In the genomic region with DNA sequence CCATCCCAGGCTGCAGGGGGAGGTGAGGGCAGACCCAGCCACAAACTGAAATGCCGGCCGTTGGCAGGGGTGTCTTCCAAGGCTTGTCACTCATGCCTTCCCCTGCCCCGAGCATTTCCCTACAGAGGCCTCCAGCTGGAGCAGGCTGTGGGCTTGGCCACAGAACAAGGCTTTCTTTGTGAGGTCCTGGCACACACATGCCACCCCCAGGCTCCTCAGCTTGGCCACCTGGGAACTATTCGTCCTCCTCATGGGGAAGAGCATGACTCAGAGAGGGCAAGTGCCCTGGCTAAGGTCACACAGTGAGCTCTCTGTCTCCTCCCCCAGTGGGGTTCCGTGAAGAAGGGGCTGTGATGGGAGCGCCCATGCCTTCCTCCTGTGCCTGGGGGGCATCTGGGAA, we compare ENCODE assay signal across 10 cellular contexts. TPM values are rescaled to one million over a fixed set of nuclear protein-coding genes. Genes with fewer than 3 reads are reported as not detected.
DNase-seq lines count a peak whose midpoint lies in the region; ATAC-seq, FAIRE-seq and TF ChIP-seq lines count a peak whose summit lies in the region.
"Had no signal": no experiment of that assay in that cellular context is flagged by ENCODE, and none has a peak within 500 bp of the region (broad histone marks: within the 10 kb centered on the region; RNA-seq: fewer than 3 reads in every experiment).

No MANE protein-coding gene starts in this region.

- H3K79me2 ChIP-seq in SK-N-SH (ENCODE audit: insufficient read depth) = no peaks in the 10 kb centered on the region

- H3K9ac ChIP-seq in SK-N-SH = no peak overlapping the region

- H3K4me1 ChIP-seq in SK-N-SH (ENCODE audit: control insufficient read depth in 1 of 2, insufficient read depth in 2 of 2, low read depth in 1 of 2, low read length in 1 of 2) = peaks cover 0 to 31% of the 10 kb centered on the region in 2 experiments; a peak in 2 of 4 replicates
- peaks cover 16% of the 10 kb centered on the region for H3K4me1 ChIP-seq in testis

- H3K36me3 ChIP-seq in SK-N-SH (replicated peaks in 1 of 2; ENCODE audit: control insufficient read depth in 1 of 2, insufficient read depth in 2 of 2, low read length in 1 of 2) = no peaks in the 10 kb centered on the region
- H3K36me3 ChIP-seq in bronchial epithelial cell (ENCODE audit: control insufficient read depth, insufficient read depth, low read length) = no peaks in the 10 kb centered on the region
- no peaks in the 10 kb centered on the region for H3K36me3 ChIP-seq in testis (ENCODE audit: low read depth, missing control alignments)
- H3K36me3 ChIP-seq: sigmoid colon, WERI-Rb-1 had no signal

- no peak; the same call in 2 of the 3 replicates for ATAC-seq in SK-N-SH treated with all-trans-retinoic acid at 6 μM for 48 hours

- FAIRE-seq in bronchial epithelial cell (lab: Jason Lieb, UNC) = no peak

- H3K9me3 ChIP-seq in SK-N-SH (no peaks in the 10 kb centered on the region), testis (no peaks in the 10 kb centered on the region)
- H3K9me3 ChIP-seq: sigmoid colon had no signal

- TF ChIP-seq CTCF in SK-N-SH (IDR thresholded peaks at IDR 0.05) = no peak
- TF ChIP-seq CTCF in bronchial epithelial cell (IDR thresholded peaks at IDR 0.05; ENCODE audit: insufficient read depth, low read length, severe bottlenecking) = no peak
- no peak for TF ChIP-seq CTCF in testis (IDR thresholded peaks at IDR 0.05)

- H3K27ac ChIP-seq in SK-N-SH (ENCODE audit: low read depth in 2 of 2, low read length in 1 of 2) (peak overlapping the region in 1 of 2 experiments; percentile 45; a peak in 1 of 4 replicates), layer of hippocampus (ENCODE audit: low read depth, low read length) (peak overlapping the region; percentile 68), testis (peak overlapping the region; percentile 29 to 61)
- H3K27ac ChIP-seq: WERI-Rb-1 had no signal

- DNase-seq in SK-N-SH = no peak
- DNase-seq in bronchial epithelial cell (ENCODE audit: low read depth) = peak; percentile 46
- peak; percentile 91 for DNase-seq in testis
- no peak for DNase-seq in NCI-H82 treated with DMSO at 0.1 percent for 48 hours (lab: John Stamatoyannopoulos, UW; ENCODE audit: unreplicated experiment)
- no peak for DNase-seq in OCI-M1 (lab: John Stamatoyannopoulos, UW)
- no peak for DNase-seq in germinal center (ENCODE audit: low spot score)
- DNase-seq: sigmoid colon had no signal

- WGBS in SK-N-SH (ENCODE audit: low lambda C conversion rate) = 20% methylated on average over 4 of the region's 6 CpGs
- 50 to 60% methylated on average over 1 to 3 of the region's 6 CpGs for WGBS in testis, 2 donors

- TF ChIP-seq EP300 in SK-N-SH (IDR thresholded peaks at IDR 0.05; ENCODE audit: borderline replicate concordance in 1 of 2, low read depth in 1 of 2, low read length in 1 of 2) = peak in 1 of 2 experiments; percentile 15; a peak in 1 of 4 replicates

- no peak for TF ChIP-seq POLR2A in testis (IDR thresholded peaks at IDR 0.05)

- TF ChIP-seq RAD21 in SK-N-SH (IDR thresholded peaks at IDR 0.05; ENCODE audit: low read length) = no peak

- H3K27me3 ChIP-seq in SK-N-SH (ENCODE audit: insufficient read depth) (no peaks in the 10 kb centered on the region), bronchial epithelial cell (ENCODE audit: control insufficient read depth, insufficient read depth, low read length) (no peaks in the 10 kb centered on the region), layer of hippocampus (ENCODE audit: control insufficient read depth, insufficient read depth, low read length) (no peaks in the 10 kb centered on the region), testis (no peaks in the 10 kb centered on the region)
- H3K27me3 ChIP-seq: sigmoid colon had no signal

- CTCF ChIA-PET in SK-N-SH (lab: Yijun Ruan, JAX) = interaction anchor here (0.7 to 13.7 kb wide), 4 partner anchors 11 to 151 kb away, joined by 3 to 148 read pairs (median 4); no protein-coding TSS in a partner anchor

- no peaks in the 10 kb centered on the region for H4K20me1 ChIP-seq in SK-N-SH (ENCODE audit: insufficient read depth)

- peaks cover 16% of the 10 kb centered on the region for H3F3A ChIP-seq in SK-N-SH (replicated peaks; ENCODE audit: insufficient read depth)

- no peaks in the 10 kb centered on the region for H3K9me2 ChIP-seq in SK-N-SH

- H2AFZ ChIP-seq in SK-N-SH (ENCODE audit: low read depth) = no peak overlapping the region

- no peak overlapping the region; the same call in 1 of the 2 replicates for H3K4me2 ChIP-seq in SK-N-SH

- H3K4me3 ChIP-seq in SK-N-SH (ENCODE audit: low read depth in 2 of 2, low read length in 1 of 2) = no peak overlapping the region
- no peak overlapping the region for H3K4me3 ChIP-seq in bronchial epithelial cell (ENCODE audit: low read depth, low read length)
- no peak overlapping the region for H3K4me3 ChIP-seq in testis
- H3K4me3 ChIP-seq: sigmoid colon had no signal

- POLR2A ChIA-PET in SK-N-SH (lab: Yijun Ruan, JAX) = no interaction called here

- intact Hi-C loops in testis (cut with DNase I; ENCODE audit: low total_unique reads) = no loop called here

TF ChIP-seq in SK-N-SH, 30 proteins besides CTCF, POLR2A, EP300 and RAD21 (continues in another document):
- no peak for TF ChIP-seq ELF1 (IDR thresholded peaks at IDR 0.05)
- TF ChIP-seq, protein P1, sequence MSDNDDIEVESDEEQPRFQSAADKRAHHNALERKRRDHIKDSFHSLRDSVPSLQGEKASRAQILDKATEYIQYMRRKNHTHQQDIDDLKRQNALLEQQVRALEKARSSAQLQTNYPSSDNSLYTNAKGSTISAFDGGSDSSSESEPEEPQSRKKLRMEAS (IDR thresholded peaks at IDR 0.05; ENCODE audit: low read depth) = 0 out of 2 replicates have a peak, but pooled peaks have one; percentile 41
- TF ChIP-seq, protein P2, sequence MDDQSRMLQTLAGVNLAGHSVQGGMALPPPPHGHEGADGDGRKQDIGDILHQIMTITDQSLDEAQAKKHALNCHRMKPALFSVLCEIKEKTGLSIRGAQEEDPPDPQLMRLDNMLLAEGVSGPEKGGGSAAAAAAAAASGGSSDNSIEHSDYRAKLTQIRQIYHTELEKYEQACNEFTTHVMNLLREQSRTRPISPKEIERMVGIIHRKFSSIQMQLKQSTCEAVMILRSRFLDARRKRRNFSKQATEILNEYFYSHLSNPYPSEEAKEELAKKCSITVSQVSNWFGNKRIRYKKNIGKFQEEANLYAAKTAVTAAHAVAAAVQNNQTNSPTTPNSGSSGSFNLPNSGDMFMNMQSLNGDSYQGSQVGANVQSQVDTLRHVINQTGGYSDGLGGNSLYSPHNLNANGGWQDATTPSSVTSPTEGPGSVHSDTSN (IDR thresholded peaks at IDR 0.05) = peak; percentile 50

TF ChIP-seq in SK-N-SH treated with all-trans-retinoic acid at 6 μM for 48 hours, 23 proteins besides CTCF, POLR2A, EP300 and RAD21 (continues in another document):
- TF ChIP-seq GLIS3 (CRISPR knock-in tag; IDR thresholded peaks at IDR 0.05) (no peak), ARNTL (CRISPR knock-in tag; IDR thresholded peaks at IDR 0.05; ENCODE audit: borderline replicate concordance, low read depth) (no peak), RARB (CRISPR knock-in tag; IDR thresholded peaks at IDR 0.05) (no peak), ZNF8 (CRISPR knock-in tag; IDR thresholded peaks at IDR 0.05) (no peak), CSDC2 (CRISPR knock-in tag; IDR thresholded peaks at IDR 0.05) (no peak)
- TF ChIP-seq, protein P3, sequence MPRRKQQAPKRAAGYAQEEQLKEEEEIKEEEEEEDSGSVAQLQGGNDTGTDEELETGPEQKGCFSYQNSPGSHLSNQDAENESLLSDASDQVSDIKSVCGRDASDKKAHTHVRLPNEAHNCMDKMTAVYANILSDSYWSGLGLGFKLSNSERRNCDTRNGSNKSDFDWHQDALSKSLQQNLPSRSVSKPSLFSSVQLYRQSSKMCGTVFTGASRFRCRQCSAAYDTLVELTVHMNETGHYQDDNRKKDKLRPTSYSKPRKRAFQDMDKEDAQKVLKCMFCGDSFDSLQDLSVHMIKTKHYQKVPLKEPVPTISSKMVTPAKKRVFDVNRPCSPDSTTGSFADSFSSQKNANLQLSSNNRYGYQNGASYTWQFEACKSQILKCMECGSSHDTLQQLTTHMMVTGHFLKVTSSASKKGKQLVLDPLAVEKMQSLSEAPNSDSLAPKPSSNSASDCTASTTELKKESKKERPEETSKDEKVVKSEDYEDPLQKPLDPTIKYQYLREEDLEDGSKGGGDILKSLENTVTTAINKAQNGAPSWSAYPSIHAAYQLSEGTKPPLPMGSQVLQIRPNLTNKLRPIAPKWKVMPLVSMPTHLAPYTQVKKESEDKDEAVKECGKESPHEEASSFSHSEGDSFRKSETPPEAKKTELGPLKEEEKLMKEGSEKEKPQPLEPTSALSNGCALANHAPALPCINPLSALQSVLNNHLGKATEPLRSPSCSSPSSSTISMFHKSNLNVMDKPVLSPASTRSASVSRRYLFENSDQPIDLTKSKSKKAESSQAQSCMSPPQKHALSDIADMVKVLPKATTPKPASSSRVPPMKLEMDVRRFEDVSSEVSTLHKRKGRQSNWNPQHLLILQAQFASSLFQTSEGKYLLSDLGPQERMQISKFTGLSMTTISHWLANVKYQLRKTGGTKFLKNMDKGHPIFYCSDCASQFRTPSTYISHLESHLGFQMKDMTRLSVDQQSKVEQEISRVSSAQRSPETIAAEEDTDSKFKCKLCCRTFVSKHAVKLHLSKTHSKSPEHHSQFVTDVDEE (CRISPR knock-in tag; IDR thresholded peaks at IDR 0.05) = no peak

RNA-seq across cellular contexts. Expression of a gene that starts 21.7 kb away (rescaled TPM):
- polyA plus RNA-seq in SK-N-SH (2012; rRNA removed) (6.2 and 7.6 TPM in 2 replicates), testis (ENCODE audit: insufficient read depth, low read depth, low replicate concordance) (41.6 TPM)
- polyA plus RNA-seq in SK-N-SH (2012; cell fraction: cytosol; rRNA removed) = 1.9 and 3.6 TPM in 2 replicates
- polyA plus RNA-seq in SK-N-SH (2012; cell fraction: nucleus; rRNA removed) = 14.0 and 14.7 TPM in 2 replicates
- total RNA-seq in bronchial epithelial cell (2.3 and 3.4 TPM in 2 replicates), testis (10 to 100 TPM; 75.3 to 82.8 TPM)

RNA-seq across cellular contexts. Expression of a gene that starts 30.5 kb away (rescaled TPM):
- polyA plus RNA-seq in SK-N-SH (2012; rRNA removed) = 22.0 and 25.6 TPM in 2 replicates
- polyA plus RNA-seq in SK-N-SH (2012; cell fraction: cytosol; rRNA removed) = 7.8 and 13.0 TPM in 2 replicates
- 110 and 155 TPM in 2 replicates for polyA plus RNA-seq in SK-N-SH (2012; cell fraction: nucleus; rRNA removed)
- 15.0 and 17.0 TPM in 2 replicates for total RNA-seq in bronchial epithelial cell
- total RNA-seq in testis = 10 to 100 TPM; 35.0 to 56.5 TPM
- 47.2 TPM for polyA plus RNA-seq in testis (ENCODE audit: insufficient read depth, low read depth, low replicate concordance)

RNA-seq across cellular contexts. Expression of a gene that starts 35.9 kb away (rescaled TPM):
- polyA plus RNA-seq in SK-N-SH (2012; rRNA removed) (321 and 370 TPM in 2 replicates), testis (ENCODE audit: insufficient read depth, low read depth, low replicate concordance) (210 TPM)
- polyA plus RNA-seq in SK-N-SH (2012; cell fraction: cytosol; rRNA removed) = 311 and 326 TPM in 2 replicates
- 430 and 534 TPM in 2 replicates for polyA plus RNA-seq in SK-N-SH (2012; cell fraction: nucleus; rRNA removed)
- total RNA-seq in bronchial epithelial cell (158 and 237 TPM in 2 replicates), testis (100 to 1,000 TPM; 169 to 190 TPM)

RNA-seq across cellular contexts. Expression of a gene that starts 48.7 kb away (rescaled TPM):
- polyA plus RNA-seq in SK-N-SH (2012; rRNA removed) (20.9 and 41.1 TPM in 2 replicates), testis (ENCODE audit: insufficient read depth, low read depth, low replicate concordance) (38.0 TPM)
- polyA plus RNA-seq in SK-N-SH (2012; cell fraction: cytosol; rRNA removed) = 28.4 and 30.0 TPM in 2 replicates
- 28.8 and 35.8 TPM in 2 replicates for polyA plus RNA-seq in SK-N-SH (2012; cell fraction: nucleus; rRNA removed)
- total RNA-seq in bronchial epithelial cell (22.7 and 25.0 TPM in 2 replicates), testis (10 to 100 TPM; 75.8 to 90.1 TPM)

Comparison
In these comparisons a context has a peak if more than half of its experiments do, and no peak if none do; other contexts are left out.
1. DNase-seq: peak in bronchial epithelial cell (single experiment) and testis (single experiment); none in SK-N-SH (single experiment), NCI-H82 treated with DMSO at 0.1 percent for 48 hours (single experiment), OCI-M1 (single experiment) and germinal center (single experiment).
2. RNA of a gene that starts 21.7 kb away (total RNA-seq): 75.3 to 82.8 TPM in testis; 2.3 to 3.4 TPM in bronchial epithelial cell; every median in the first group is over 10 times any median in the second.